1 cellular context compared by ENCODE assay signal in the genomic region with DNA sequence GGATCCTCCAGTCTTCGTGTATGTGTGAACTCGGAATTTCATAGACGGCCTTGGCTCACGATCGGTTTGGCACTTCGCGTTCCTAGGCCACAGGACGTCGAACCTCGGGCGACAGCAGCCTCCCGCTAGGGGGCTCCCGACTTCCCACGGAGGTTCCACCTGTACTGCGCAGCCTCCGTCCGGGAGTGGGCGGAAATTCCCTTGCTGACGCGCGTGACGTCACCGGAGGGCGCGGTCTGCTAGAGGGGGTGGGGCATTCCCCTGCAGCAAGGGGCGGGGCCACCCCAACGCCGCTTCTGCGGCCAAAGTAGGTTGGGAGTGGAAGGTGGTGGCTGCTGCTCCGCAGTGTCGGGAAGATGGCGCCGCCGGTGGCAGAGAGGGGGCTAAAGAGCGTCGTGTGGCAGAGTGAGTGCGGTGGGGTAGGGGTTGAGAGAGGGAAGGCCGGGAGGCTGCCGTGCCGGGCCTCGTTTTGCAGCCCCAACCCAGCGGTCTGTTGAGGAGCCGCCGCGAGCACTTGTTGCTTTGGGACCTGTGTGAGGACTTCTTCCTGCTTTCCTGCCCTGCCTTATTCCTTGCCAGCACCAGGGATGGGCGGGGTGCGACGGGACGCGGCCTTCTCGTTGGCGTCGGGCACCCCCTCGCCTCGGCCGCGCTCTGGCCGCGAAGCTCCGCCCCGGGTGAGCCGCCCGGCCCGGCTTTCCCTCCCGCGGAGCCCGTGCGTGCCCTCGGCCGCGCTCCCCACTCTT.
TF ChIP-seq lines count a peak whose summit lies in the region.

STXBP3 (plus strand) TSS at position 293 of the 746 bp plus-strand sequence; CDS start at position 357, 64 bp downstream.

TF ChIP-seq in HepG2, 621 proteins besides CTCF, POLR2A, EP300 and RAD21 (continued from another document and continues in another):
- TF ChIP-seq, protein P1, sequence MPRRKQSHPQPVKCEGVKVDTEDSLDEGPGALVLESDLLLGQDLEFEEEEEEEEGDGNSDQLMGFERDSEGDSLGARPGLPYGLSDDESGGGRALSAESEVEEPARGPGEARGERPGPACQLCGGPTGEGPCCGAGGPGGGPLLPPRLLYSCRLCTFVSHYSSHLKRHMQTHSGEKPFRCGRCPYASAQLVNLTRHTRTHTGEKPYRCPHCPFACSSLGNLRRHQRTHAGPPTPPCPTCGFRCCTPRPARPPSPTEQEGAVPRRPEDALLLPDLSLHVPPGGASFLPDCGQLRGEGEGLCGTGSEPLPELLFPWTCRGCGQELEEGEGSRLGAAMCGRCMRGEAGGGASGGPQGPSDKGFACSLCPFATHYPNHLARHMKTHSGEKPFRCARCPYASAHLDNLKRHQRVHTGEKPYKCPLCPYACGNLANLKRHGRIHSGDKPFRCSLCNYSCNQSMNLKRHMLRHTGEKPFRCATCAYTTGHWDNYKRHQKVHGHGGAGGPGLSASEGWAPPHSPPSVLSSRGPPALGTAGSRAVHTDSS (CRISPR knock-in tag; conservative IDR thresholded peaks at IDR 0.05), result no peak
- peak; percentile 71; the same call in 1 of the 2 replicates for TF ChIP-seq GLI4 (CRISPR knock-in tag; IDR thresholded peaks at IDR 0.05; ENCODE audit: borderline replicate concordance)
- peak; percentile 96 for TF ChIP-seq ZMYM2 (CRISPR knock-in tag; IDR thresholded peaks at IDR 0.05)
- TF ChIP-seq GATA4 (IDR thresholded peaks at IDR 0.05; ENCODE audit: borderline replicate concordance, low read depth), result peak; percentile 74; the same call in 1 of the 2 replicates
- TF ChIP-seq, protein P2, sequence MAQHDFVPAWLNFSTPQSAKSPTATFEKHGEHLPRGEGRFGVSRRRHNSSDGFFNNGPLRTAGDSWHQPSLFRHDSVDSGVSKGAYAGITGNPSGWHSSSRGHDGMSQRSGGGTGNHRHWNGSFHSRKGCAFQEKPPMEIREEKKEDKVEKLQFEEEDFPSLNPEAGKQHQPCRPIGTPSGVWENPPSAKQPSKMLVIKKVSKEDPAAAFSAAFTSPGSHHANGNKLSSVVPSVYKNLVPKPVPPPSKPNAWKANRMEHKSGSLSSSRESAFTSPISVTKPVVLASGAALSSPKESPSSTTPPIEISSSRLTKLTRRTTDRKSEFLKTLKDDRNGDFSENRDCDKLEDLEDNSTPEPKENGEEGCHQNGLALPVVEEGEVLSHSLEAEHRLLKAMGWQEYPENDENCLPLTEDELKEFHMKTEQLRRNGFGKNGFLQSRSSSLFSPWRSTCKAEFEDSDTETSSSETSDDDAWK (CRISPR knock-in tag; IDR thresholded peaks at IDR 0.05), result no peak
- TF ChIP-seq ARID2 (CRISPR knock-in tag; IDR thresholded peaks at IDR 0.05; ENCODE audit: borderline replicate concordance), result no peak
- TF ChIP-seq NFATC3 (CRISPR knock-in tag; IDR thresholded peaks at IDR 0.05), result 0 out of 2 replicates have a peak, but pooled peaks have one; percentile 65
- no peak for TF ChIP-seq ZNF354B (CRISPR knock-in tag; IDR thresholded peaks at IDR 0.05)
- TF ChIP-seq ZFP41 (CRISPR knock-in tag; IDR thresholded peaks at IDR 0.05; ENCODE audit: borderline replicate concordance), result no peak
- 0 out of 2 replicates have a peak, but pooled peaks have one; percentile 15 for TF ChIP-seq THRA (CRISPR knock-in tag; IDR thresholded peaks at IDR 0.05; ENCODE audit: borderline replicate concordance)
- TF ChIP-seq CEBPG (CRISPR knock-in tag; IDR thresholded peaks at IDR 0.05), result peak; percentile 49; the same call in 1 of the 2 replicates
- TF ChIP-seq PCBP1 (IDR thresholded peaks at IDR 0.05; ENCODE audit: borderline replicate concordance, low read depth, low read length), result no peak
- TF ChIP-seq ZNF577 (CRISPR knock-in tag; IDR thresholded peaks at IDR 0.05; ENCODE audit: borderline replicate concordance, low read depth), result no peak
- TF ChIP-seq REL (CRISPR knock-in tag; conservative IDR thresholded peaks at IDR 0.05), result no peak
- TF ChIP-seq ZNF691 (CRISPR knock-in tag; IDR thresholded peaks at IDR 0.05; ENCODE audit: borderline replicate concordance, low read depth), result 0 out of 2 replicates have a peak, but pooled peaks have one; percentile 73
- TF ChIP-seq DPF2 (CRISPR knock-in tag; IDR thresholded peaks at IDR 0.05; ENCODE audit: borderline replicate concordance, low read depth), result no peak
- no peak for TF ChIP-seq USF2 (IDR thresholded peaks at IDR 0.05; ENCODE audit: low read depth, low read length)
- TF ChIP-seq USF2 (CRISPR knock-in tag; IDR thresholded peaks at IDR 0.05; ENCODE audit: borderline replicate concordance), result no peak; the same call in 1 of the 2 replicates
- peak; percentile 57 for TF ChIP-seq ASH2L (IDR thresholded peaks at IDR 0.05; ENCODE audit: insufficient read length, low read depth, low read length)
- TF ChIP-seq CBFB (CRISPR knock-in tag; IDR thresholded peaks at IDR 0.05), result no peak; the same call in 1 of the 2 replicates
- no peak for TF ChIP-seq ZNF878 (CRISPR knock-in tag; IDR thresholded peaks at IDR 0.05)
- no peak for TF ChIP-seq ZBTB20 (CRISPR knock-in tag; IDR thresholded peaks at IDR 0.05; ENCODE audit: borderline replicate concordance, low read depth)
- TF ChIP-seq, protein P3, sequence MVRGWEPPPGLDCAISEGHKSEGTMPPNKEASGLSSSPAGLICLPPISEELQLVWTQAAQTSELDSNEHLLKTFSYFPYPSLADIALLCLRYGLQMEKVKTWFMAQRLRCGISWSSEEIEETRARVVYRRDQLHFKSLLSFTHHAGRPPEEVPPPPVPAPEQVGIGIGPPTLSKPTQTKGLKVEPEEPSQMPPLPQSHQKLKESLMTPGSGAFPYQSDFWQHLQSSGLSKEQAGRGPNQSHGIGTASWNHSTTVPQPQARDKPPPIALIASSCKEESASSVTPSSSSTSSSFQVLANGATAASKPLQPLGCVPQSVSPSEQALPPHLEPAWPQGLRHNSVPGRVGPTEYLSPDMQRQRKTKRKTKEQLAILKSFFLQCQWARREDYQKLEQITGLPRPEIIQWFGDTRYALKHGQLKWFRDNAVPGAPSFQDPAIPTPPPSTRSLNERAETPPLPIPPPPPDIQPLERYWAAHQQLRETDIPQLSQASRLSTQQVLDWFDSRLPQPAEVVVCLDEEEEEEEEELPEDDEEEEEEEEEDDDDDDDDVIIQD (CRISPR knock-in tag; IDR thresholded peaks at IDR 0.05; ENCODE audit: low read depth), result peak; percentile 97
- peak; percentile 75; the same call in 1 of the 2 replicates for TF ChIP-seq ZNF547 (CRISPR knock-in tag; IDR thresholded peaks at IDR 0.05)
- no peak; the same call in 1 of the 2 replicates for TF ChIP-seq ZNF772 (CRISPR knock-in tag; IDR thresholded peaks at IDR 0.05)
- no peak for TF ChIP-seq ZNF75D (CRISPR knock-in tag; IDR thresholded peaks at IDR 0.05; ENCODE audit: borderline replicate concordance)
- TF ChIP-seq, protein P4, sequence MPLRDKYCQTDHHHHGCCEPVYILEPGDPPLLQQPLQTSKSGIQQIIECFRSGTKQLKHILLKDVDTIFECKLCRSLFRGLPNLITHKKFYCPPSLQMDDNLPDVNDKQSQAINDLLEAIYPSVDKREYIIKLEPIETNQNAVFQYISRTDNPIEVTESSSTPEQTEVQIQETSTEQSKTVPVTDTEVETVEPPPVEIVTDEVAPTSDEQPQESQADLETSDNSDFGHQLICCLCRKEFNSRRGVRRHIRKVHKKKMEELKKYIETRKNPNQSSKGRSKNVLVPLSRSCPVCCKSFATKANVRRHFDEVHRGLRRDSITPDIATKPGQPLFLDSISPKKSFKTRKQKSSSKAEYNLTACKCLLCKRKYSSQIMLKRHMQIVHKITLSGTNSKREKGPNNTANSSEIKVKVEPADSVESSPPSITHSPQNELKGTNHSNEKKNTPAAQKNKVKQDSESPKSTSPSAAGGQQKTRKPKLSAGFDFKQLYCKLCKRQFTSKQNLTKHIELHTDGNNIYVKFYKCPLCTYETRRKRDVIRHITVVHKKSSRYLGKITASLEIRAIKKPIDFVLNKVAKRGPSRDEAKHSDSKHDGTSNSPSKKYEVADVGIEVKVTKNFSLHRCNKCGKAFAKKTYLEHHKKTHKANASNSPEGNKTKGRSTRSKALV (CRISPR knock-in tag; IDR thresholded peaks at IDR 0.05), result no peak
- TF ChIP-seq, protein P5, sequence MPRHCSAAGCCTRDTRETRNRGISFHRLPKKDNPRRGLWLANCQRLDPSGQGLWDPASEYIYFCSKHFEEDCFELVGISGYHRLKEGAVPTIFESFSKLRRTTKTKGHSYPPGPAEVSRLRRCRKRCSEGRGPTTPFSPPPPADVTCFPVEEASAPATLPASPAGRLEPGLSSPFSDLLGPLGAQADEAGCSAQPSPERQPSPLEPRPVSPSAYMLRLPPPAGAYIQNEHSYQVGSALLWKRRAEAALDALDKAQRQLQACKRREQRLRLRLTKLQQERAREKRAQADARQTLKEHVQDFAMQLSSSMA (CRISPR knock-in tag; IDR thresholded peaks at IDR 0.05), result peak; percentile 18; the same call in 1 of the 2 replicates
- TF ChIP-seq BATF2 (CRISPR knock-in tag; IDR thresholded peaks at IDR 0.05), result no peak
- no peak for TF ChIP-seq FOXP1 (IDR thresholded peaks at IDR 0.05)
- no peak; the same call in 1 of the 2 replicates for TF ChIP-seq FOXP1 (CRISPR knock-in tag; IDR thresholded peaks at IDR 0.05)
- TF ChIP-seq ZFP37 (CRISPR knock-in tag; IDR thresholded peaks at IDR 0.05; ENCODE audit: borderline replicate concordance), result 0 out of 2 replicates have a peak, but pooled peaks have one; percentile 45
- no peak for TF ChIP-seq MATR3 (CRISPR knock-in tag; IDR thresholded peaks at IDR 0.05)
- no peak for TF ChIP-seq ZNF83 (CRISPR knock-in tag; IDR thresholded peaks at IDR 0.05; ENCODE audit: borderline replicate concordance)
- TF ChIP-seq PRPF4 (IDR thresholded peaks at IDR 0.05; ENCODE audit: low read depth, low read length, poor library complexity, severe bottlenecking), result no peak
- no peak for TF ChIP-seq NR3C1 (CRISPR knock-in tag; IDR thresholded peaks at IDR 0.05)
- TF ChIP-seq SMARCC2 (IDR thresholded peaks at IDR 0.05), result peak; percentile 28; the same call in 1 of the 2 replicates
- TF ChIP-seq SIN3A (IDR thresholded peaks at IDR 0.05; ENCODE audit: borderline replicate concordance, low read depth, low read length), result no peak
